Comparison of ENCODE assay signal across 8 cellular contexts in the genomic region with DNA sequence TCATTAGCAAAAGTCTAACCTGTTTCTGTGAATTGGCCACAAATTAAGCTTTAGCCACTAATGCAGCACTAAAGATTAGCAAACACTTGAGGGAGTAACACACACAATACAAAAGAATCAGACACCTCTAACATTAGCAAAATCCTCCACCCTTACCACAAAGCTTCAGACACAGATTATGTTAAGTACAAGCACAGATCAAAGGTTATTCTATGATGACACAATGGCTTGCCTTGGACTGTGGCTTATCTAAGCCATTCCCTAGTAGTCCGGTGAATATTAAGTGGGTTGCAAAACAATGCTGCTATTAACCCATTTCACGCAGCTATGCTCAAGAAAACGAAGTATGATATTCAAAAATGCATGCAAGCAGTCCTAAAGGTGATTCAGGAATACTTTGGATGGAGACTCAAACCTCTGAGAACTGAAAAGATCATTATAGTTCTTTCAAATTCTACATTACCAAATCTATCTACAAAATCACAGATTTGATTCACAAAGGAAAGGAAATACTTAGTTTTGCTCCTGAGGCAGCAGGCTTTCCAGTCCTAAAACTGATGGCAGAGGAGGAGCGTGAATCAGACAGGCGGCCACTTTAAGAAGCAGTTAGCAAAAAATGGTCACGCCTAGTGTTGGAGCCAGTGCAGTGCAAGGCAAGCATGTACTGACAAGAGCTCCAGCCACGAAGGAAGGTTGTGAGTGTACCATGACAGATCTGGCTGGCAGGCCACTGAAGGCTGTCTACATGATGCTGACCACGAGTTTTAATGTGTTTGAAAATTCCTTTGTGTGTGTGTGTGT.
DNase-seq lines count a peak whose midpoint lies in the region; FAIRE-seq and TF ChIP-seq lines count a peak whose summit lies in the region.

No MANE protein-coding gene starts in this region.

- no peak overlapping the region for H3K27ac ChIP-seq in HEK293 (ENCODE audit: extremely low read depth, low read depth, low read length)
- no peak overlapping the region for H3K27ac ChIP-seq in esophagus muscularis mucosa (replicated peaks in 1 of 4)

- POLR2A ChIA-PET in HEK293 (lab: Yijun Ruan, JAX): interaction anchor here (0.7 kb wide), 2 partner anchors 184 to 461 kb away, joined by 4 to 5 read pairs; no protein-coding TSS in a partner anchor

- intact Hi-C loops in esophagus muscularis mucosa (cut with DNase I): no loop called here

- no peak for FAIRE-seq in GM19239 (lab: Jason Lieb, UNC)

- WGBS in esophagus muscularis mucosa: 62% methylated on average over 8 of the region's 8 CpGs

- H3K36me3 ChIP-seq in HEK293 (ENCODE audit: control insufficient read depth in 2 of 2, insufficient read depth in 1 of 2, low read length in 2 of 2) (peaks cover 5 to 8% of the 10 kb centered on the region in 2 experiments; a peak in 2 of 3 replicates), esophagus muscularis mucosa (peaks cover 0 to 7% (median 2%) of the 10 kb centered on the region in 4 donors)

- no peaks in the 10 kb centered on the region for H3K27me3 ChIP-seq in esophagus muscularis mucosa

- peaks cover 39% of the 10 kb centered on the region for H3K4me1 ChIP-seq in HEK293 (ENCODE audit: control insufficient read depth, insufficient read depth, low read length)
- H3K4me1 ChIP-seq in esophagus muscularis mucosa: peaks cover 0 to 34% (median 27%) of the 10 kb centered on the region in 4 donors

- no peak for TF ChIP-seq POLR2A in esophagus muscularis mucosa (IDR thresholded peaks at IDR 0.05; ENCODE audit: low read depth)

- TF ChIP-seq CTCF in HEK293 (tag by site-specific recombination; IDR thresholded peaks at IDR 0.05) (no peak), esophagus muscularis mucosa (IDR thresholded peaks at IDR 0.05) (peak in 1 of 3 experiments; percentile 17)

- TF ChIP-seq EP300 in esophagus muscularis mucosa (IDR thresholded peaks at IDR 0.05): no peak

- no peaks in the 10 kb centered on the region for H3K9me3 ChIP-seq in HEK293 (ENCODE audit: control insufficient read depth, insufficient read depth, low read depth, low read length)
- H3K9me3 ChIP-seq in esophagus muscularis mucosa: no peaks in the 10 kb centered on the region

- H3K4me3 ChIP-seq in HEK293 (ENCODE audit: low read depth, low read length) (no peak overlapping the region), esophagus muscularis mucosa (no peak overlapping the region)

- CTCF ChIA-PET in HEK293 (lab: Yijun Ruan, JAX): interaction anchor here (0.6 to 0.7 kb wide), 4 partner anchors 31 to 267 kb away, joined by 3 to 8 read pairs (median 4); no protein-coding TSS in a partner anchor

- peak; percentile 32 for DNase-seq in NCI-H82 treated with DMSO at 0.1 percent for 48 hours (lab: John Stamatoyannopoulos, UW; ENCODE audit: unreplicated experiment)
- DNase-seq in fibroblast of gingiva (ENCODE audit: low read depth): peak; percentile 52
- DNase-seq in renal cortical epithelial cell (ENCODE audit: low read depth): peak; percentile 82
- no peak for DNase-seq in SKM-1 treated with dmso at 0.1 percent for 144 hours (lab: John Stamatoyannopoulos, UW; ENCODE audit: unreplicated experiment)
- no peak for DNase-seq in GM19239 (ENCODE audit: insufficient read length, low spot score)
- no peak for DNase-seq in amniotic stem cell (lab: John Stamatoyannopoulos, UW)
- DNase-seq in esophagus muscularis mucosa (ENCODE audit: extremely low spot score): no peak

TF ChIP-seq in HEK293, 187 proteins besides CTCF, POLR2A, EP300 and RAD21 (continues in another document):
- TF ChIP-seq ZFP3 (tag by site-specific recombination; IDR thresholded peaks at IDR 0.05; ENCODE audit: low read depth) (no peak), EGR2 (tag by site-specific recombination; IDR thresholded peaks at IDR 0.05; ENCODE audit: low read depth) (no peak), OSR2 (tag by site-specific recombination; IDR thresholded peaks at IDR 0.05) (peak; percentile 52), ZNF768 (tag by site-specific recombination; IDR thresholded peaks at IDR 0.05) (no peak), PRDM1 (tag by site-specific recombination; IDR thresholded peaks at IDR 0.05) (no peak), HOXC10 (CRISPR knock-in tag; IDR thresholded peaks at IDR 0.05) (no peak), ZNF629 (tag by site-specific recombination; IDR thresholded peaks at IDR 0.05) (peak; percentile 61; the same call in 1 of the 2 replicates), GLIS2 (tag by site-specific recombination; IDR thresholded peaks at IDR 0.05) (no peak), GLIS1 (tag by site-specific recombination; IDR thresholded peaks at IDR 0.05) (no peak), ZNF366 (tag by site-specific recombination; conservative IDR thresholded peaks at IDR 0.05) (0 out of 2 replicates have a peak, but pooled peaks have one; percentile 29), HOXD13 (CRISPR knock-in tag; IDR thresholded peaks at IDR 0.05; ENCODE audit: borderline replicate concordance) (no peak), ZNF510 (tag by site-specific recombination; IDR thresholded peaks at IDR 0.05; ENCODE audit: insufficient replicate concordance) (no peak), ZNF560 (tag by site-specific recombination; IDR thresholded peaks at IDR 0.05; ENCODE audit: borderline replicate concordance) (no peak), ZNF19 (tag by site-specific recombination; IDR thresholded peaks at IDR 0.05; ENCODE audit: low read depth) (no peak), ZNF76 (tag by site-specific recombination; IDR thresholded peaks at IDR 0.05; ENCODE audit: borderline replicate concordance, low read depth) (no peak), SP3 (tag by site-specific recombination; IDR thresholded peaks at IDR 0.05) (no peak)
- TF ChIP-seq, protein P1, sequence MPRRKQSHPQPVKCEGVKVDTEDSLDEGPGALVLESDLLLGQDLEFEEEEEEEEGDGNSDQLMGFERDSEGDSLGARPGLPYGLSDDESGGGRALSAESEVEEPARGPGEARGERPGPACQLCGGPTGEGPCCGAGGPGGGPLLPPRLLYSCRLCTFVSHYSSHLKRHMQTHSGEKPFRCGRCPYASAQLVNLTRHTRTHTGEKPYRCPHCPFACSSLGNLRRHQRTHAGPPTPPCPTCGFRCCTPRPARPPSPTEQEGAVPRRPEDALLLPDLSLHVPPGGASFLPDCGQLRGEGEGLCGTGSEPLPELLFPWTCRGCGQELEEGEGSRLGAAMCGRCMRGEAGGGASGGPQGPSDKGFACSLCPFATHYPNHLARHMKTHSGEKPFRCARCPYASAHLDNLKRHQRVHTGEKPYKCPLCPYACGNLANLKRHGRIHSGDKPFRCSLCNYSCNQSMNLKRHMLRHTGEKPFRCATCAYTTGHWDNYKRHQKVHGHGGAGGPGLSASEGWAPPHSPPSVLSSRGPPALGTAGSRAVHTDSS (tag by site-specific recombination; IDR thresholded peaks at IDR 0.05): no peak
- TF ChIP-seq, protein P2, sequence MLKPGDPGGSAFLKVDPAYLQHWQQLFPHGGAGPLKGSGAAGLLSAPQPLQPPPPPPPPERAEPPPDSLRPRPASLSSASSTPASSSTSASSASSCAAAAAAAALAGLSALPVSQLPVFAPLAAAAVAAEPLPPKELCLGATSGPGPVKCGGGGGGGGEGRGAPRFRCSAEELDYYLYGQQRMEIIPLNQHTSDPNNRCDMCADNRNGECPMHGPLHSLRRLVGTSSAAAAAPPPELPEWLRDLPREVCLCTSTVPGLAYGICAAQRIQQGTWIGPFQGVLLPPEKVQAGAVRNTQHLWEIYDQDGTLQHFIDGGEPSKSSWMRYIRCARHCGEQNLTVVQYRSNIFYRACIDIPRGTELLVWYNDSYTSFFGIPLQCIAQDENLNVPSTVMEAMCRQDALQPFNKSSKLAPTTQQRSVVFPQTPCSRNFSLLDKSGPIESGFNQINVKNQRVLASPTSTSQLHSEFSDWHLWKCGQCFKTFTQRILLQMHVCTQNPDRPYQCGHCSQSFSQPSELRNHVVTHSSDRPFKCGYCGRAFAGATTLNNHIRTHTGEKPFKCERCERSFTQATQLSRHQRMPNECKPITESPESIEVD (tag by site-specific recombination; IDR thresholded peaks at IDR 0.05): peak; percentile 74
- TF ChIP-seq, protein P3, sequence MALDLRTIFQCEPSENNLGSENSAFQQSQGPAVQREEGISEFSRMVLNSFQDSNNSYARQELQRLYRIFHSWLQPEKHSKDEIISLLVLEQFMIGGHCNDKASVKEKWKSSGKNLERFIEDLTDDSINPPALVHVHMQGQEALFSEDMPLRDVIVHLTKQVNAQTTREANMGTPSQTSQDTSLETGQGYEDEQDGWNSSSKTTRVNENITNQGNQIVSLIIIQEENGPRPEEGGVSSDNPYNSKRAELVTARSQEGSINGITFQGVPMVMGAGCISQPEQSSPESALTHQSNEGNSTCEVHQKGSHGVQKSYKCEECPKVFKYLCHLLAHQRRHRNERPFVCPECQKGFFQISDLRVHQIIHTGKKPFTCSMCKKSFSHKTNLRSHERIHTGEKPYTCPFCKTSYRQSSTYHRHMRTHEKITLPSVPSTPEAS (tag by site-specific recombination; IDR thresholded peaks at IDR 0.05): peak; percentile 70
- TF ChIP-seq, protein P4, sequence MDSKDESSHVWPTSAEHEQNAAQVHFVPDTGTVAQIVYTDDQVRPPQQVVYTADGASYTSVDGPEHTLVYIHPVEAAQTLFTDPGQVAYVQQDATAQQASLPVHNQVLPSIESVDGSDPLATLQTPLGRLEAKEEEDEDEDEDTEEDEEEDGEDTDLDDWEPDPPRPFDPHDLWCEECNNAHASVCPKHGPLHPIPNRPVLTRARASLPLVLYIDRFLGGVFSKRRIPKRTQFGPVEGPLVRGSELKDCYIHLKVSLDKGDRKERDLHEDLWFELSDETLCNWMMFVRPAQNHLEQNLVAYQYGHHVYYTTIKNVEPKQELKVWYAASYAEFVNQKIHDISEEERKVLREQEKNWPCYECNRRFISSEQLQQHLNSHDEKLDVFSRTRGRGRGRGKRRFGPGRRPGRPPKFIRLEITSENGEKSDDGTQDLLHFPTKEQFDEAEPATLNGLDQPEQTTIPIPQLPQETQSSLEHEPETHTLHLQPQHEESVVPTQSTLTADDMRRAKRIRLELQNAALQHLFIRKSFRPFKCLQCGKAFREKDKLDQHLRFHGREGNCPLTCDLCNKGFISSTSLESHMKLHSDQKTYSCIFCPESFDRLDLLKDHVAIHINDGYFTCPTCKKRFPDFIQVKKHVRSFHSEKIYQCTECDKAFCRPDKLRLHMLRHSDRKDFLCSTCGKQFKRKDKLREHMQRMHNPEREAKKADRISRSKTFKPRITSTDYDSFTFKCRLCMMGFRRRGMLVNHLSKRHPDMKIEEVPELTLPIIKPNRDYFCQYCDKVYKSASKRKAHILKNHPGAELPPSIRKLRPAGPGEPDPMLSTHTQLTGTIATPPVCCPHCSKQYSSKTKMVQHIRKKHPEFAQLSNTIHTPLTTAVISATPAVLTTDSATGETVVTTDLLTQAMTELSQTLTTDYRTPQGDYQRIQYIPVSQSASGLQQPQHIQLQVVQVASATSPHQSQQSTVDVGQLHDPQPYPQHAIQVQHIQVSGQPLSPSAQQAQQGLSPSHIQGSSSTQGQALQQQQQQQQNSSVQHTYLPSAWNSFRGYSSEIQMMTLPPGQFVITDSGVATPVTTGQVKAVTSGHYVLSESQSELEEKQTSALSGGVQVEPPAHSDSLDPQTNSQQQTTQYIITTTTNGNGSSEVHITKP (tag by site-specific recombination; IDR thresholded peaks at IDR 0.05): no peak

Comparison
In these comparisons a context has a peak if more than half of its experiments do, and no peak if none do; other contexts are left out.
1. DNase-seq: peak in NCI-H82 treated with DMSO at 0.1 percent for 48 hours (single experiment), fibroblast of gingiva (single experiment) and renal cortical epithelial cell (single experiment); none in SKM-1 treated with dmso at 0.1 percent for 144 hours (single experiment), GM19239 (single experiment), amniotic stem cell (single experiment) and esophagus muscularis mucosa (single experiment).